8 cellular contexts compared by ENCODE assay signal in genomic region chr14:66359500-66359899, GRCh38.
DNase-seq lines count a peak whose midpoint lies in the region; ATAC-seq, FAIRE-seq and TF ChIP-seq lines count a peak whose summit lies in the region.

No MANE protein-coding gene starts in this region.

- H3K79me2 ChIP-seq in DND-41 (ENCODE audit: insufficient read depth, low read length) (no peaks in the 10 kb centered on the region), parathyroid adenoma (no peaks in the 10 kb centered on the region)

- ATAC-seq in DND-41 (ENCODE audit: insufficient read depth, low read depth) = peak; percentile 42; the same call in 2 of the 3 replicates
- no peak for ATAC-seq in GM18867 (IDR thresholded peaks at IDR 0.05; ENCODE audit: unreplicated experiment)
- no peak for ATAC-seq in GM18870 (IDR thresholded peaks at IDR 0.05; ENCODE audit: unreplicated experiment)

- H3K27me3 ChIP-seq in DND-41 (ENCODE audit: insufficient read depth, low read length, poor library complexity) (no peaks in the 10 kb centered on the region), parathyroid adenoma (ENCODE audit: control insufficient read depth, insufficient read depth, low read length) (no peaks in the 10 kb centered on the region)

- no peak overlapping the region for H3K4me3 ChIP-seq in DND-41 (ENCODE audit: low read depth in 1 of 2, low read length in 2 of 2)
- no peak overlapping the region for H3K4me3 ChIP-seq in parathyroid adenoma (ENCODE audit: low read depth, low read length)

- H4K20me1 ChIP-seq in DND-41 (ENCODE audit: insufficient read depth, low read length) = no peaks in the 10 kb centered on the region

- peak; percentile 14 for DNase-seq in DND-41
- DNase-seq in MV-4-11 (lab: John Stamatoyannopoulos, UW) = peak; percentile 36
- DNase-seq in SK-N-DZ (ENCODE audit: low spot score) = peak; percentile 65
- peak; percentile 48 for DNase-seq in fibroblast of gingiva (ENCODE audit: low read depth)

- H3K36me3 ChIP-seq in DND-41 (ENCODE audit: insufficient read depth, low read length) = no peaks in the 10 kb centered on the region
- H3K36me3 ChIP-seq in parathyroid adenoma (ENCODE audit: control insufficient read depth, insufficient read depth, low read length) = no peaks in the 10 kb centered on the region

- no peak overlapping the region for H3K9ac ChIP-seq in DND-41 (ENCODE audit: low read depth, low read length)
- H3K9ac ChIP-seq in parathyroid adenoma = no peak overlapping the region

- TF ChIP-seq CTCF in DND-41 (IDR thresholded peaks at IDR 0.05; ENCODE audit: borderline replicate concordance, extremely low read depth, low read length, poor library complexity, severe bottlenecking) = peak; percentile 78
- peak; percentile 69 for TF ChIP-seq CTCF in parathyroid adenoma (IDR thresholded peaks at IDR 0.05)

- peak; percentile 84 for FAIRE-seq in A204.1 (lab: Jason Lieb, UNC)

- H3K4me2 ChIP-seq in DND-41 (ENCODE audit: insufficient read depth, low read length) = no peak overlapping the region
- no peak overlapping the region for H3K4me2 ChIP-seq in parathyroid adenoma (ENCODE audit: low read length)

- H3K9me3 ChIP-seq in DND-41 (ENCODE audit: insufficient read depth, low read length, severe bottlenecking) (no peaks in the 10 kb centered on the region), parathyroid adenoma (ENCODE audit: control insufficient read depth, low read length) (no peaks in the 10 kb centered on the region)

- H2AFZ ChIP-seq in DND-41 (ENCODE audit: low read depth, low read length) (no peak overlapping the region), parathyroid adenoma (no peak overlapping the region)

- no peaks in the 10 kb centered on the region for H3K4me1 ChIP-seq in DND-41 (ENCODE audit: insufficient read depth, low read length)
- no peaks in the 10 kb centered on the region for H3K4me1 ChIP-seq in parathyroid adenoma

- H3K27ac ChIP-seq in DND-41 (ENCODE audit: low read length) (no peak overlapping the region), parathyroid adenoma (no peak overlapping the region)

Comparison
In these comparisons a context has a peak if more than half of its experiments do, and no peak if none do; other contexts are left out.
1. DNase-seq: peak in every context shown above with its lines; median percentile 65 in SK-N-DZ; 48 in fibroblast of gingiva; 36 in MV-4-11; 14 in DND-41.